Comparison of ENCODE assay signal across 9 cellular contexts in genomic region chr17:31787857-31788570, GRCh38.
DNase-seq lines count a peak whose midpoint lies in the region; ATAC-seq and TF ChIP-seq lines count a peak whose summit lies in the region.
"Had no signal": no experiment of that assay in that cellular context is flagged by ENCODE, and none has a peak within 500 bp of the region (broad histone marks: within the 10 kb centered on the region; RNA-seq: fewer than 3 reads in every experiment).

No MANE protein-coding gene starts in this region.

- no peak for TF ChIP-seq CTCF in breast epithelium (IDR thresholded peaks at IDR 0.05)
- no peak for TF ChIP-seq CTCF in kidney epithelial cell (IDR thresholded peaks at IDR 0.05; ENCODE audit: insufficient read depth, low read length, poor library complexity, severe bottlenecking)
- TF ChIP-seq CTCF in uterus (IDR thresholded peaks at IDR 0.05) = no peak

- no peak for ATAC-seq in GM21576 (IDR thresholded peaks at IDR 0.05; ENCODE audit: unreplicated experiment)

- intact Hi-C loops in breast epithelium (cut with DNase I; ENCODE audit: low total_unique reads) (no loop called here), uterus (cut with DNase I; ENCODE audit: low total_unique reads) (no loop called here)

- peak overlapping the region; percentile 45 to 66 for H3K27ac ChIP-seq in breast epithelium
- H3K27ac ChIP-seq in uterus = no peak overlapping the region
- H3K27ac ChIP-seq: pancreas had no signal

- no peaks in the 10 kb centered on the region for H3K4me1 ChIP-seq in breast epithelium
- H3K4me1 ChIP-seq in uterus = no peaks in the 10 kb centered on the region
- H3K4me1 ChIP-seq: pancreas had no signal

- no peaks in the 10 kb centered on the region for H3K27me3 ChIP-seq in breast epithelium
- H3K27me3 ChIP-seq in kidney epithelial cell (ENCODE audit: control insufficient read depth, insufficient read depth, low read length) = no peaks in the 10 kb centered on the region
- H3K27me3 ChIP-seq in uterus = no peaks in the 10 kb centered on the region
- H3K27me3 ChIP-seq: pancreas had no signal

- no peak for TF ChIP-seq POLR2A in breast epithelium (IDR thresholded peaks at IDR 0.05)
- TF ChIP-seq POLR2A in uterus (IDR thresholded peaks at IDR 0.05) = no peak

- H3K36me3 ChIP-seq in breast epithelium (no peaks in the 10 kb centered on the region), kidney epithelial cell (ENCODE audit: control insufficient read depth, insufficient read depth, low read length) (no peaks in the 10 kb centered on the region), uterus (no peaks in the 10 kb centered on the region)
- H3K36me3 ChIP-seq: pancreas had no signal

- no peak overlapping the region for H3K4me3 ChIP-seq in breast epithelium
- H3K4me3 ChIP-seq in kidney epithelial cell (ENCODE audit: low read depth, low read length) = no peak overlapping the region
- no peak overlapping the region for H3K4me3 ChIP-seq in uterus
- H3K4me3 ChIP-seq: pancreas had no signal

- H3K9me3 ChIP-seq in breast epithelium (no peaks in the 10 kb centered on the region), uterus (no peaks in the 10 kb centered on the region)
- H3K9me3 ChIP-seq: pancreas had no signal

- DNase-seq in HT1080 (ENCODE audit: low read depth) = peak; percentile 85
- peak in 1 of 2 donors; percentile 54 for DNase-seq in breast epithelium (ENCODE audit: low spot score in 2 of 2)
- peak; percentile 48 for DNase-seq in kidney epithelial cell (ENCODE audit: low read depth)
- peak; percentile 40 to 61 for DNase-seq in uterus
- no peak for DNase-seq in SIG-M5 treated with dmso at 0.1 percent for 504 hours (lab: John Stamatoyannopoulos, UW; ENCODE audit: unreplicated experiment)
- no peak for DNase-seq in SKM-1 (lab: John Stamatoyannopoulos, UW; ENCODE audit: unreplicated experiment)
- DNase-seq: pancreas, RPMI8226 had no signal

Comparison
In these comparisons a context has a peak if more than half of its experiments do, and no peak if none do; other contexts are left out.
1. DNase-seq: peak in HT1080 (single experiment), kidney epithelial cell (single experiment) and uterus (2 of 2); none in SIG-M5 treated with dmso at 0.1 percent for 504 hours (single experiment) and SKM-1 (single experiment).
2. H3K27ac ChIP-seq: peak in breast epithelium (2 of 2); none in uterus (0 of 2).